In genomic region chrX:40949071-40949470, GRCh38 we compare ENCODE assay signal across 2 cellular contexts.
TF ChIP-seq lines count a peak whose summit lies in the region.

No MANE protein-coding gene starts in this region.

TF ChIP-seq in HEK293, 187 proteins besides CTCF, POLR2A, EP300 and RAD21 (continued from another document and continues in another):
- TF ChIP-seq, protein P1, sequence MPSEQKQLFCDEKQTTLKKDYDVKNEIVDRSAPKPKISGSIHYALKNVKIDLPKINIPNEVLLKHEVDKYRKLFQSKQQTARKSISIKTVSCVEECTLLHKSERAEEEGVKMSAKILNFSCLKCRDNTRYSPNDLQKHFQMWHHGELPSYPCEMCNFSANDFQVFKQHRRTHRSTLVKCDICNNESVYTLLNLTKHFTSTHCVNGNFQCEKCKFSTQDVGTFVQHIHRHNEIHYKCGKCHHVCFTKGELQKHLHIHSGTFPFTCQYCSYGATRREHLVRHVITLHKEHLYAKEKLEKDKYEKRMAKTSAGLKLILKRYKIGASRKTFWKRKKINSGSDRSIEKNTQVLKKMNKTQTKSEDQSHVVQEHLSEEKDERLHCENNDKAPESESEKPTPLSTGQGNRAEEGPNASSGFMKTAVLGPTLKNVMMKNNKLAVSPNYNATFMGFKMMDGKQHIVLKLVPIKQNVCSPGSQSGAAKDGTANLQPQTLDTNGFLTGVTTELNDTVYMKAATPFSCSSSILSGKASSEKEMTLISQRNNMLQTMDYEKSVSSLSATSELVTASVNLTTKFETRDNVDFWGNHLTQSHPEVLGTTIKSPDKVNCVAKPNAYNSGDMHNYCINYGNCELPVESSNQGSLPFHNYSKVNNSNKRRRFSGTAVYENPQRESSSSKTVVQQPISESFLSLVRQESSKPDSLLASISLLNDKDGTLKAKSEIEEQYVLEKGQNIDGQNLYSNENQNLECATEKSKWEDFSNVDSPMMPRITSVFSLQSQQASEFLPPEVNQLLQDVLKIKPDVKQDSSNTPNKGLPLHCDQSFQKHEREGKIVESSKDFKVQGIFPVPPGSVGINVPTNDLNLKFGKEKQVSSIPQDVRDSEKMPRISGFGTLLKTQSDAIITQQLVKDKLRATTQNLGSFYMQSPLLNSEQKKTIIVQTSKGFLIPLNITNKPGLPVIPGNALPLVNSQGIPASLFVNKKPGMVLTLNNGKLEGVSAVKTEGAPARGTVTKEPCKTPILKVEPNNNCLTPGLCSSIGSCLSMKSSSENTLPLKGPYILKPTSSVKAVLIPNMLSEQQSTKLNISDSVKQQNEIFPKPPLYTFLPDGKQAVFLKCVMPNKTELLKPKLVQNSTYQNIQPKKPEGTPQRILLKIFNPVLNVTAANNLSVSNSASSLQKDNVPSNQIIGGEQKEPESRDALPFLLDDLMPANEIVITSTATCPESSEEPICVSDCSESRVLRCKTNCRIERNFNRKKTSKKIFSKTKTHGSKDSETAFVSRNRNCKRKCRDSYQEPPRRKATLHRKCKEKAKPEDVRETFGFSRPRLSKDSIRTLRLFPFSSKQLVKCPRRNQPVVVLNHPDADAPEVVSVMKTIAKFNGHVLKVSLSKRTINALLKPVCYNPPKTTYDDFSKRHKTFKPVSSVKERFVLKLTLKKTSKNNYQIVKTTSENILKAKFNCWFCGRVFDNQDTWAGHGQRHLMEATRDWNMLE (tag by site-specific recombination; conservative IDR thresholded peaks at IDR 0.05; ENCODE audit: low read depth): peak; percentile 86
- peak; percentile 68 for TF ChIP-seq ZBTB11 (tag by site-specific recombination; conservative IDR thresholded peaks at IDR 0.05; ENCODE audit: low read depth)
- TF ChIP-seq ZNF121 (tag by site-specific recombination; IDR thresholded peaks at IDR 0.05): no peak
- TF ChIP-seq ZNF394 (tag by site-specific recombination; IDR thresholded peaks at IDR 0.05; ENCODE audit: borderline replicate concordance): peak; percentile 85; the same call in 1 of the 2 replicates
- peak; percentile 72; the same call in 1 of the 2 replicates for TF ChIP-seq ZNF202 (tag by site-specific recombination; IDR thresholded peaks at IDR 0.05; ENCODE audit: borderline replicate concordance)
- TF ChIP-seq ZBTB8A (tag by site-specific recombination; IDR thresholded peaks at IDR 0.05): peak; percentile 54
- TF ChIP-seq, protein P2, sequence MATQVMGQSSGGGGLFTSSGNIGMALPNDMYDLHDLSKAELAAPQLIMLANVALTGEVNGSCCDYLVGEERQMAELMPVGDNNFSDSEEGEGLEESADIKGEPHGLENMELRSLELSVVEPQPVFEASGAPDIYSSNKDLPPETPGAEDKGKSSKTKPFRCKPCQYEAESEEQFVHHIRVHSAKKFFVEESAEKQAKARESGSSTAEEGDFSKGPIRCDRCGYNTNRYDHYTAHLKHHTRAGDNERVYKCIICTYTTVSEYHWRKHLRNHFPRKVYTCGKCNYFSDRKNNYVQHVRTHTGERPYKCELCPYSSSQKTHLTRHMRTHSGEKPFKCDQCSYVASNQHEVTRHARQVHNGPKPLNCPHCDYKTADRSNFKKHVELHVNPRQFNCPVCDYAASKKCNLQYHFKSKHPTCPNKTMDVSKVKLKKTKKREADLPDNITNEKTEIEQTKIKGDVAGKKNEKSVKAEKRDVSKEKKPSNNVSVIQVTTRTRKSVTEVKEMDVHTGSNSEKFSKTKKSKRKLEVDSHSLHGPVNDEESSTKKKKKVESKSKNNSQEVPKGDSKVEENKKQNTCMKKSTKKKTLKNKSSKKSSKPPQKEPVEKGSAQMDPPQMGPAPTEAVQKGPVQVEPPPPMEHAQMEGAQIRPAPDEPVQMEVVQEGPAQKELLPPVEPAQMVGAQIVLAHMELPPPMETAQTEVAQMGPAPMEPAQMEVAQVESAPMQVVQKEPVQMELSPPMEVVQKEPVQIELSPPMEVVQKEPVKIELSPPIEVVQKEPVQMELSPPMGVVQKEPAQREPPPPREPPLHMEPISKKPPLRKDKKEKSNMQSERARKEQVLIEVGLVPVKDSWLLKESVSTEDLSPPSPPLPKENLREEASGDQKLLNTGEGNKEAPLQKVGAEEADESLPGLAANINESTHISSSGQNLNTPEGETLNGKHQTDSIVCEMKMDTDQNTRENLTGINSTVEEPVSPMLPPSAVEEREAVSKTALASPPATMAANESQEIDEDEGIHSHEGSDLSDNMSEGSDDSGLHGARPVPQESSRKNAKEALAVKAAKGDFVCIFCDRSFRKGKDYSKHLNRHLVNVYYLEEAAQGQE (tag by site-specific recombination; IDR thresholded peaks at IDR 0.05): peak; percentile 61
- TF ChIP-seq ZNF433 (tag by site-specific recombination; IDR thresholded peaks at IDR 0.05; ENCODE audit: low read depth): peak; percentile 55; the same call in 1 of the 2 replicates
- TF ChIP-seq ZNF623 (tag by site-specific recombination; IDR thresholded peaks at IDR 0.05): peak; percentile 55
- TF ChIP-seq ZNF266 (tag by site-specific recombination; IDR thresholded peaks at IDR 0.05; ENCODE audit: low read depth): peak; percentile 60; the same call in 1 of the 2 replicates
- TF ChIP-seq ZNF354C (tag by site-specific recombination; IDR thresholded peaks at IDR 0.05; ENCODE audit: borderline replicate concordance, low read depth): 0 out of 2 replicates have a peak, but pooled peaks have one; percentile 19
- peak; percentile 20 for TF ChIP-seq ZNF510 (tag by site-specific recombination; IDR thresholded peaks at IDR 0.05; ENCODE audit: insufficient replicate concordance)
- no peak for TF ChIP-seq ZNF747 (tag by site-specific recombination; IDR thresholded peaks at IDR 0.05)

TF ChIP-seq in WTC11, 78 proteins besides CTCF, POLR2A, EP300 and RAD21 (continued from another document):
- TF ChIP-seq STAT6 (CRISPR knock-in tag; conservative IDR thresholded peaks at IDR 0.05; ENCODE audit: low read depth): no peak
- TF ChIP-seq MYBL2 (CRISPR knock-in tag; IDR thresholded peaks at IDR 0.05): no peak
- no peak for TF ChIP-seq CREB1 (CRISPR knock-in tag; IDR thresholded peaks at IDR 0.05)
- TF ChIP-seq ZNF232 (CRISPR knock-in tag; IDR thresholded peaks at IDR 0.05): no peak
TF ChIP-seq in WTC11: peak in this region for 0.
